8 cellular contexts compared by ENCODE assay signal in genomic region chr17:7916383-7916677, GRCh38. TPM values are rescaled to one million over a fixed set of nuclear protein-coding genes. Genes with fewer than 3 reads are reported as not detected.
DNase-seq lines count a peak whose midpoint lies in the region; ATAC-seq and TF ChIP-seq lines count a peak whose summit lies in the region.

No MANE protein-coding gene starts in this region.

- H3K27me3 Mint-ChIP-seq in central memory CD8-positive, alpha-beta T cell: no peaks in the 10 kb centered on the region
- no peaks in the 10 kb centered on the region for H3K27me3 Mint-ChIP-seq in natural killer cell (ENCODE audit: low read depth in 2 of 2)

- H3K36me3 Mint-ChIP-seq in central memory CD8-positive, alpha-beta T cell (ENCODE audit: insufficient read depth): peaks cover 4% of the 10 kb centered on the region
- H3K36me3 Mint-ChIP-seq in natural killer cell: no peaks in the 10 kb centered on the region

- peak overlapping the region; percentile 82 for H3K27ac Mint-ChIP-seq in central memory CD8-positive, alpha-beta T cell (ENCODE audit: low read depth)
- H3K27ac Mint-ChIP-seq in natural killer cell: peak overlapping the region; percentile 81 to 92

- H3K27me3 ChIP-seq in HUES6 (ENCODE audit: control insufficient read depth, insufficient read depth, low read length): peaks cover 47% of the 10 kb centered on the region

- ATAC-seq in central memory CD8-positive, alpha-beta T cell (replicated peaks; ENCODE audit: extremely low read depth, poor library complexity, severe bottlenecking): no peak
- ATAC-seq in natural killer cell (no peak), HG03095 (IDR thresholded peaks at IDR 0.05; ENCODE audit: unreplicated experiment) (no peak)

- H3K4me3 Mint-ChIP-seq in central memory CD8-positive, alpha-beta T cell: peak overlapping the region; percentile 86
- peak overlapping the region; percentile 94 for H3K4me3 Mint-ChIP-seq in natural killer cell

- H3K4me3 ChIP-seq in HUES6 (ENCODE audit: low read depth, low read length): peak overlapping the region; percentile 64

- H3K36me3 ChIP-seq in HUES6 (ENCODE audit: control insufficient read depth, insufficient read depth, low read length): no peaks in the 10 kb centered on the region

- no peaks in the 10 kb centered on the region for H3K9me3 Mint-ChIP-seq in central memory CD8-positive, alpha-beta T cell
- no peaks in the 10 kb centered on the region for H3K9me3 Mint-ChIP-seq in natural killer cell

- peak overlapping the region; percentile 88 for H3K27ac ChIP-seq in C4-2B
- H3K27ac ChIP-seq in HUES6 (ENCODE audit: low read depth, low read length): no peak overlapping the region

- intact Hi-C loops in natural killer cell (cut with micrococcal nuclease): no loop called here

- no peak for DNase-seq in central memory CD8-positive, alpha-beta T cell (ENCODE audit: low spot score in 2 of 2)
- DNase-seq in natural killer cell (no peak), NCI-H1105 (lab: John Stamatoyannopoulos, UW) (no peak), SKM-1 (lab: John Stamatoyannopoulos, UW; ENCODE audit: unreplicated experiment) (no peak)
- DNase-seq in activated effector memory CD4-positive, alpha-beta T cell treated with anti-CD3 and anti-CD28 coated beads, Interleukin-2, amount 50 U/mL, for 16 hours: no peak

- peaks cover 3% of the 10 kb centered on the region; the same call in 1 of the 2 replicates for H3K9me3 ChIP-seq in HUES6 (ENCODE audit: control insufficient read depth, insufficient read depth, low read depth, low read length)

- peak overlapping the region; percentile 36 for H3K9ac ChIP-seq in HUES6 (ENCODE audit: low read length)

- no peak for TF ChIP-seq CTCF in C4-2B (conservative IDR thresholded peaks at IDR 0.05)
- TF ChIP-seq CTCF in natural killer cell (IDR thresholded peaks at IDR 0.05): no peak

- H3K4me1 Mint-ChIP-seq in central memory CD8-positive, alpha-beta T cell: peaks cover 21% of the 10 kb centered on the region
- H3K4me1 Mint-ChIP-seq in natural killer cell: peaks cover 26 to 30% of the 10 kb centered on the region in 2 donors

- peaks cover 13% of the 10 kb centered on the region for H3K4me1 ChIP-seq in HUES6 (ENCODE audit: control insufficient read depth, insufficient read depth, low read length)

RNA-seq across cellular contexts. Expression of gene RNF227, which starts 0.2 kb away (rescaled TPM):
- total RNA-seq in natural killer cell: 1 to 10 TPM; 3.6 to 5.9 (median 4.7) TPM

RNA-seq across cellular contexts. Expression of gene KCNAB3, which starts 13.3 kb away (rescaled TPM):
- total RNA-seq in natural killer cell: 10 to 100 TPM in 1 of 3 donors, 1 to 10 TPM in 2; 7.9 to 11.7 (median 9.3) TPM

RNA-seq across cellular contexts. Expression of gene TRAPPC1, which starts 15.4 kb away (rescaled TPM):
- 100 to 1,000 TPM; 122 to 144 (median 135) TPM for total RNA-seq in natural killer cell

RNA-seq across cellular contexts. Expression of gene CNTROB, which starts 15.7 kb away (rescaled TPM):
- total RNA-seq in natural killer cell: 10 to 100 TPM; 36.3 to 49.8 (median 45.2) TPM

RNA-seq across cellular contexts. Expression of gene CHD3, which starts 27.7 kb away (rescaled TPM):
- total RNA-seq in natural killer cell: 100 to 1,000 TPM; 215 to 275 (median 218) TPM
